In the genomic region with DNA sequence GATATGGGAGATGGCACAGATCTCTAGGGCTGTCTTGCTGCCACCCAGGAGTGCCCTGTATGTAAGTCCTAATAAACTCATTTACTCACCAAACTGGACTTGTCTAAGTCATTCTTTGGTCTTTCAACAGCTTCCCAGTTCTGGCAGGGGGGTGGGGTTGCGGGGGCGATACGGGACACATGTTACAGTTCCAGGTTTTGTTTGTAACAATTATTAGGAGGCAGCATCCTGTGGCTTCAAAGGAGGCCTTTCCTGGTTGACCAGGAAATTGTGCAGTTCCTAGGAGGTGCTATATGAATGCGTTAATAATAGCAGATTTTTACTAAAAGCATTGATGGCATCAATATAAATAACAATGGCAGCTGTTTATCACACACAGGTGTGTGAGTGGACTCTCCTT, we compare ENCODE assay signal across 17 cellular contexts. TPM values are rescaled to one million over a fixed set of nuclear protein-coding genes. Genes with fewer than 3 reads are reported as not detected.
DNase-seq lines count a peak whose midpoint lies in the region; ATAC-seq and TF ChIP-seq lines count a peak whose summit lies in the region.
"Had no signal": no experiment of that assay in that cellular context is flagged by ENCODE, and none has a peak within 500 bp of the region (broad histone marks: within the 10 kb centered on the region; RNA-seq: fewer than 3 reads in every experiment).

No MANE protein-coding gene starts in this region.

- H3K27ac ChIP-seq in VCaP, result peak overlapping the region; percentile 57
- H3K27ac ChIP-seq: 22Rv1, BLaER1 had no signal

- DNase-seq in DMS53 (lab: John Stamatoyannopoulos, UW) (peak; percentile 0), DMS53 treated with DMSO at 0.1 percent for 48 hours (lab: John Stamatoyannopoulos, UW; ENCODE audit: unreplicated experiment) (no peak), endothelial cell (ENCODE audit: low spot score) (peak; percentile 8)
- no peak for DNase-seq in natural killer cell treated with Interleukin-12 subunit alpha and Interleukin-12 subunit beta and Interleukin-15 and Interleukin-18, amount 100 ng/mL, for 72 hours (ENCODE audit: low spot score)
- DNase-seq: CD4-positive, alpha-beta memory T cell; GOT3; H7; HFFc6 had no signal

- ATAC-seq in GM21515 (IDR thresholded peaks at IDR 0.05; ENCODE audit: unreplicated experiment), result no peak
- ATAC-seq in natural killer cell treated with Interleukin-12 subunit alpha and Interleukin-12 subunit beta and Interleukin-15 and Interleukin-18, amount 100 ng/mL, for 72 hours, result no peak
- no peak for ATAC-seq in GM19328 (IDR thresholded peaks at IDR 0.05; ENCODE audit: unreplicated experiment)
- ATAC-seq: HCT116 had no signal

- no peak overlapping the region for H3K4me3 Mint-ChIP-seq in endothelial cell (ENCODE audit: unreplicated experiment)
- H3K4me3 Mint-ChIP-seq in natural killer cell treated with Interleukin-12 subunit alpha and Interleukin-12 subunit beta and Interleukin-15 and Interleukin-18, amount 100 ng/mL, for 72 hours, result no peak overlapping the region
- H3K4me3 Mint-ChIP-seq: CD14-positive monocyte; CD4-positive, alpha-beta memory T cell; HFFc6; IgD-negative memory B cell had no signal

- peaks cover 16% of the 10 kb centered on the region for H3K4me1 Mint-ChIP-seq in endothelial cell (ENCODE audit: unreplicated experiment)
- H3K4me1 Mint-ChIP-seq in natural killer cell treated with Interleukin-12 subunit alpha and Interleukin-12 subunit beta and Interleukin-15 and Interleukin-18, amount 100 ng/mL, for 72 hours (ENCODE audit: low read depth in 2 of 2), result no peaks in the 10 kb centered on the region
- H3K4me1 Mint-ChIP-seq: CD14-positive monocyte; CD4-positive, alpha-beta memory T cell had no signal

- no peaks in the 10 kb centered on the region for H3K9me3 Mint-ChIP-seq in endothelial cell (ENCODE audit: unreplicated experiment)
- H3K9me3 Mint-ChIP-seq in natural killer cell treated with Interleukin-12 subunit alpha and Interleukin-12 subunit beta and Interleukin-15 and Interleukin-18, amount 100 ng/mL, for 72 hours, result no peaks in the 10 kb centered on the region
- H3K9me3 Mint-ChIP-seq: CD4-positive, alpha-beta memory T cell; IgD-negative memory B cell had no signal

- H3K27ac Mint-ChIP-seq in endothelial cell (ENCODE audit: unreplicated experiment), result peak overlapping the region; percentile 51
- H3K27ac Mint-ChIP-seq in natural killer cell treated with Interleukin-12 subunit alpha and Interleukin-12 subunit beta and Interleukin-15 and Interleukin-18, amount 100 ng/mL, for 72 hours, result no peak overlapping the region
- H3K27ac Mint-ChIP-seq: CD14-positive monocyte, HFFc6, IgD-negative memory B cell had no signal

- H3K27me3 Mint-ChIP-seq in endothelial cell (ENCODE audit: unreplicated experiment), result no peaks in the 10 kb centered on the region
- H3K27me3 Mint-ChIP-seq in natural killer cell treated with Interleukin-12 subunit alpha and Interleukin-12 subunit beta and Interleukin-15 and Interleukin-18, amount 100 ng/mL, for 72 hours, result peaks cover 26 to 35% of the 10 kb centered on the region in 2 donors

- no peaks in the 10 kb centered on the region for H3K36me3 Mint-ChIP-seq in endothelial cell (ENCODE audit: low read depth, unreplicated experiment)
- H3K36me3 Mint-ChIP-seq in natural killer cell treated with Interleukin-12 subunit alpha and Interleukin-12 subunit beta and Interleukin-15 and Interleukin-18, amount 100 ng/mL, for 72 hours, result no peaks in the 10 kb centered on the region
- H3K36me3 Mint-ChIP-seq: CD14-positive monocyte; CD4-positive, alpha-beta memory T cell had no signal

- no peak for TF ChIP-seq CTCF in VCaP (conservative IDR thresholded peaks at IDR 0.05)
- no peak for TF ChIP-seq CTCF in endothelial cell (IDR thresholded peaks at IDR 0.05; ENCODE audit: unreplicated experiment)

RNA-seq across cellular contexts. Expression of a gene that starts 42.7 kb away (rescaled TPM):
- total RNA-seq in endothelial cell (ENCODE audit: unreplicated experiment), result 7.0 TPM
- 1 to 10 TPM in 1 of 2 donors, under 1 TPM in 1; 0.86 to 1.6 TPM for total RNA-seq in natural killer cell treated with Interleukin-12 subunit alpha and Interleukin-12 subunit beta and Interleukin-15 and Interleukin-18, amount 100 ng/mL, for 72 hours

RNA-seq across cellular contexts. Expression of a gene that starts 46.5 kb away (rescaled TPM):
- total RNA-seq in endothelial cell (ENCODE audit: unreplicated experiment), result 0.23 TPM
- total RNA-seq in natural killer cell treated with Interleukin-12 subunit alpha and Interleukin-12 subunit beta and Interleukin-15 and Interleukin-18, amount 100 ng/mL, for 72 hours, result not detected
- total RNA-seq: A673; CD4-positive, alpha-beta memory T cell; H7; HFFc6 had no signal

Comparison
In these comparisons a context has a peak if more than half of its experiments do, and no peak if none do; other contexts are left out.
1. DNase-seq: peak in DMS53 (single experiment) and endothelial cell (single experiment); none in DMS53 treated with DMSO at 0.1 percent for 48 hours (single experiment) and natural killer cell treated with Interleukin-12 subunit alpha and Interleukin-12 subunit beta and Interleukin-15 and Interleukin-18, amount 100 ng/mL, for 72 hours (single experiment).